Comparison of ENCODE assay signal across 8 cellular contexts in the genomic region with DNA sequence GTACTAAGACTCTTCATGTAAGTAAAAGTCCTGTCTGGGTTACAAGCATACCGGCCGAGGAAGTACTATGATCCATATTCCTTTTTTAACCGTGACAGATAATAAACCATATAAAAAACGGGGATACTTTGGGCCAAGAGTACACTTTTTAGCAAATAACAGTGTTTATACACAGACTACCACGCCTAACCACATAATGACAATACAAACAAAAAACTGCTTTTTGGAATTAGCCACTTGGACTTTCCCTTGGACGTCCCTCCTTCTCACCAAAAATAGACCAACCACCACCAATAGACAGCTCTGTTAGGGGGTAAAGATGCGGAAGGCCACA. TPM values are rescaled to one million over a fixed set of nuclear protein-coding genes. Genes with fewer than 3 reads are reported as not detected.
DNase-seq lines count a peak whose midpoint lies in the region; ATAC-seq, FAIRE-seq and TF ChIP-seq lines count a peak whose summit lies in the region.

No MANE protein-coding gene starts in this region.

- intact Hi-C loops in psoas muscle (cut with DNase I) = no loop called here

- H3K4me1 ChIP-seq in RWPE2 (ENCODE audit: insufficient read depth, poor library complexity, severe bottlenecking) (peaks cover 11% of the 10 kb centered on the region), fibroblast of lung (ENCODE audit: control insufficient read depth, extremely low read depth, insufficient read depth, low read length) (peaks cover 4% of the 10 kb centered on the region), psoas muscle (peaks cover 16% of the 10 kb centered on the region)

- H3K79me2 ChIP-seq in fibroblast of lung (ENCODE audit: control insufficient read depth, insufficient read depth, low read length) = peaks cover 43% of the 10 kb centered on the region

- ATAC-seq in RWPE2 (ENCODE audit: low read depth) (no peak), psoas muscle (no peak), HG03378 (IDR thresholded peaks at IDR 0.05; ENCODE audit: unreplicated experiment) (no peak)

- peak overlapping the region; percentile 72 for H3K4me2 ChIP-seq in fibroblast of lung (ENCODE audit: extremely low read depth, insufficient read depth, low read length)

- TF ChIP-seq CTCF in RWPE2 (IDR thresholded peaks at IDR 0.05; ENCODE audit: poor library complexity, severe bottlenecking) (no peak), fibroblast of lung (conservative IDR thresholded peaks at IDR 0.05 in 1 of 2, IDR thresholded peaks at IDR 0.05 in 1 of 2; ENCODE audit: low read depth in 1 of 2, low read length in 2 of 2) (no peak), psoas muscle (IDR thresholded peaks at IDR 0.05) (no peak)

- peak overlapping the region; percentile 87 for H3K4me3 ChIP-seq in GM08714 (ENCODE audit: low read length)
- H3K4me3 ChIP-seq in RWPE2 (ENCODE audit: severe bottlenecking) = peak overlapping the region; percentile 92
- H3K4me3 ChIP-seq in fibroblast of lung (replicated peaks in 1 of 4; ENCODE audit: control extremely low read depth in 1 of 4, insufficient read depth in 1 of 4, low read depth in 3 of 4, low read length in 4 of 4) = peak overlapping the region; percentile 77 to 98 (median 94)
- peak overlapping the region; percentile 80 for H3K4me3 ChIP-seq in psoas muscle

- no peaks in the 10 kb centered on the region for H3K36me3 ChIP-seq in RWPE2 (ENCODE audit: low read depth)
- no peaks in the 10 kb centered on the region for H3K36me3 ChIP-seq in fibroblast of lung (ENCODE audit: control insufficient read depth, insufficient read depth, low read length)
- H3K36me3 ChIP-seq in psoas muscle (ENCODE audit: insufficient read depth in 1 of 2, low read depth in 1 of 2) = no peaks in the 10 kb centered on the region

- H4K20me1 ChIP-seq in fibroblast of lung (ENCODE audit: control insufficient read depth, extremely low read depth, insufficient read depth, low read length) = no peaks in the 10 kb centered on the region

- peak overlapping the region; percentile 45 for H3K27ac ChIP-seq in RWPE2 (ENCODE audit: poor library complexity, severe bottlenecking)
- peak overlapping the region; percentile 78 for H3K27ac ChIP-seq in fibroblast of lung (ENCODE audit: insufficient read depth, low read length)
- peak overlapping the region; percentile 77 for H3K27ac ChIP-seq in psoas muscle

- no peaks in the 10 kb centered on the region for H3K9me3 ChIP-seq in RWPE2 (ENCODE audit: severe bottlenecking)
- H3K9me3 ChIP-seq in fibroblast of lung (ENCODE audit: control insufficient read depth, insufficient read depth, low read depth, low read length) = no peaks in the 10 kb centered on the region
- no peaks in the 10 kb centered on the region for H3K9me3 ChIP-seq in psoas muscle

- no peak for TF ChIP-seq POLR2A in GM12892 (IDR thresholded peaks at IDR 0.05; ENCODE audit: low read depth, low read length)

- DNase-seq in RWPE2 (ENCODE audit: low spot score) (no peak), fibroblast of lung (ENCODE audit: low read depth in 2 of 2) (no peak), psoas muscle (no peak), GM12892 (ENCODE audit: insufficient read length) (no peak), ureter (ENCODE audit: low spot score) (no peak), CD1c-positive myeloid dendritic cell (ENCODE audit: extremely low spot score) (no peak)

- H3K9ac ChIP-seq in fibroblast of lung (ENCODE audit: insufficient read depth, low read length) = peak overlapping the region; percentile 68

- H3K27me3 ChIP-seq in RWPE2 (ENCODE audit: insufficient read depth, poor library complexity, severe bottlenecking) (peaks cover 11% of the 10 kb centered on the region), fibroblast of lung (ENCODE audit: control insufficient read depth, insufficient read depth, low read length) (no peaks in the 10 kb centered on the region), psoas muscle (ENCODE audit: insufficient read depth in 3 of 3, low read length in 2 of 3) (peaks cover 0 to 14% (median 0%) of the 10 kb centered on the region in 3 donors)

- FAIRE-seq in GM12892 (lab: Jason Lieb, UNC) = no peak

- 6 to 10% (median 6%) methylated on average over 7 of the region's 7 CpGs for WGBS in psoas muscle, 3 donors

- peak overlapping the region; percentile 96 for H2AFZ ChIP-seq in fibroblast of lung (ENCODE audit: low read length)

RNA-seq across cellular contexts. Expression of gene MINDY3, which starts 0.8 kb away (rescaled TPM):
- total RNA-seq in fibroblast of lung = 30.8 and 37.5 TPM in 2 replicates
- 26.0 and 30.6 TPM in 2 replicates for polyA plus RNA-seq in fibroblast of lung
- 22.1 and 23.5 TPM in 2 replicates for polyA plus RNA-seq in fibroblast of lung (2012)
- 3.4 and 3.6 TPM in 2 replicates for polyA minus RNA-seq in fibroblast of lung (ENCODE audit: low replicate concordance)
- 10 to 100 TPM in 1 of 4 donors, 1 to 10 TPM in 3; 7.7 to 11.1 (median 9.3) TPM for total RNA-seq in psoas muscle
- polyA plus RNA-seq in psoas muscle = 10 to 100 TPM in 2 of 3 donors, 1 to 10 TPM in 1; 6.1 to 17.5 (median 12.1) TPM
- 12.4 TPM for polyA plus RNA-seq in GM12892 (2012; ENCODE audit: missing spikeins)
- 43.2 TPM for total RNA-seq in ureter
